In genomic region chr1:120558303-120559060, GRCh38 we compare ENCODE assay signal across 8 cellular contexts.
DNase-seq lines count a peak whose midpoint lies in the region; ATAC-seq and TF ChIP-seq lines count a peak whose summit lies in the region.
"Not testable (repeated sequence)": the region's sequence is repeated elsewhere in the genome, so short reads cannot be mapped to it uniquely, and the experiment has no call there.

No MANE protein-coding gene starts in this region.

- H3K27ac Mint-ChIP-seq in CD4-positive, alpha-beta memory T cell: peak overlapping the region in 6 of 7 donors; percentile 13 to 85 (median 69)
- H3K27ac Mint-ChIP-seq in endothelial cell (ENCODE audit: unreplicated experiment); memory B cell: not testable (repeated sequence)

- not testable (repeated sequence) for H3K27me3 Mint-ChIP-seq in CD4-positive, alpha-beta memory T cell; endothelial cell (ENCODE audit: unreplicated experiment); memory B cell

- peak overlapping the region in 1 of 2 donors; percentile 47 for H3K4me3 ChIP-seq in CD4-positive, alpha-beta memory T cell (ENCODE audit: low read length in 2 of 2)
- peak overlapping the region; percentile 46 for H3K4me3 ChIP-seq in NT2/D1 (ENCODE audit: insufficient read length, low read depth)

- CTCF ChIA-PET in CD4-positive, alpha-beta memory T cell (lab: Charles Lee; ENCODE audit: partially characterized antibody): not testable (repeated sequence)

- ATAC-seq in GM21515 (IDR thresholded peaks at IDR 0.05; ENCODE audit: unreplicated experiment) (peak; percentile 87), HG03571 (IDR thresholded peaks at IDR 0.05; ENCODE audit: unreplicated experiment) (peak; percentile 84), memory B cell (ENCODE audit: low read depth) (peak; percentile 82)

- not testable (repeated sequence) for H3K36me3 Mint-ChIP-seq in CD4-positive, alpha-beta memory T cell; endothelial cell (ENCODE audit: low read depth, unreplicated experiment); memory B cell

- intact Hi-C loops in CD4-positive, alpha-beta memory T cell (cut with micrococcal nuclease): not testable (repeated sequence)

- peak; percentile 57 to 82 (median 62) for DNase-seq in CD4-positive, alpha-beta memory T cell
- DNase-seq in NT2/D1 (ENCODE audit: low read depth, low spot score): peak; percentile 44
- peak; percentile 21 for DNase-seq in activated T-cell treated with anti-CD3 and anti-CD28 coated beads for 24 hours (ENCODE audit: low read depth)
- DNase-seq in endothelial cell (ENCODE audit: low spot score): peak; percentile 58
- DNase-seq in memory B cell (ENCODE audit: low spot score in 2 of 2): peak; percentile 29 to 49
- DNase-seq in stimulated activated CD4-positive, alpha-beta T cell treated with anti-CD3 and anti-CD28 coated beads, Interleukin-4, amount 100 ng/mL, for 48 hours (ENCODE audit: low read depth in 2 of 2): peak; percentile 14 to 60

- H3K9me3 ChIP-seq in CD4-positive, alpha-beta memory T cell (ENCODE audit: control insufficient read depth in 1 of 2, low read length in 2 of 2); NT2/D1 (ENCODE audit: insufficient read depth, low read length): not testable (repeated sequence)

- H3K36me3 ChIP-seq in CD4-positive, alpha-beta memory T cell (ENCODE audit: insufficient read depth, low read length); NT2/D1 (ENCODE audit: insufficient read depth, insufficient read length, low read length): not testable (repeated sequence)

- POLR2A ChIA-PET in CD4-positive, alpha-beta memory T cell (lab: Charles Lee; ENCODE audit: partially characterized antibody): not testable (repeated sequence)

- peak overlapping the region; percentile 46 for H3K9ac ChIP-seq in NT2/D1 (ENCODE audit: insufficient read length, low read depth)

- peak overlapping the region; percentile 21 for H3K27ac ChIP-seq in CD4-positive, alpha-beta memory T cell (ENCODE audit: low read depth, low read length)

- H3K4me1 Mint-ChIP-seq in CD4-positive, alpha-beta memory T cell: peaks cover 4 to 11% (median 6%) of the 10 kb centered on the region in 4 donors
- not testable (repeated sequence) for H3K4me1 Mint-ChIP-seq in endothelial cell (ENCODE audit: unreplicated experiment); memory B cell

- H3K4me3 Mint-ChIP-seq in CD4-positive, alpha-beta memory T cell: peak overlapping the region; percentile 59 to 87 (median 78)
- H3K4me3 Mint-ChIP-seq in endothelial cell (ENCODE audit: unreplicated experiment): not testable (repeated sequence)
- peak overlapping the region; percentile 80 for H3K4me3 Mint-ChIP-seq in memory B cell

- not testable (repeated sequence) for TF ChIP-seq CTCF in endothelial cell (IDR thresholded peaks at IDR 0.05; ENCODE audit: unreplicated experiment)

- not testable (repeated sequence) for H3K27me3 ChIP-seq in CD4-positive, alpha-beta memory T cell (ENCODE audit: insufficient read depth, low read length); NT2/D1 (ENCODE audit: insufficient read depth, insufficient read length)

- not testable (repeated sequence) for H3K9me3 Mint-ChIP-seq in CD4-positive, alpha-beta memory T cell; endothelial cell (ENCODE audit: unreplicated experiment); memory B cell

- not testable (repeated sequence) for H3K4me1 ChIP-seq in CD4-positive, alpha-beta memory T cell (ENCODE audit: insufficient read depth, low read length); NT2/D1 (ENCODE audit: insufficient read depth, insufficient read length)
